Comparison of ENCODE assay signal across 20 cellular contexts in the genomic region with DNA sequence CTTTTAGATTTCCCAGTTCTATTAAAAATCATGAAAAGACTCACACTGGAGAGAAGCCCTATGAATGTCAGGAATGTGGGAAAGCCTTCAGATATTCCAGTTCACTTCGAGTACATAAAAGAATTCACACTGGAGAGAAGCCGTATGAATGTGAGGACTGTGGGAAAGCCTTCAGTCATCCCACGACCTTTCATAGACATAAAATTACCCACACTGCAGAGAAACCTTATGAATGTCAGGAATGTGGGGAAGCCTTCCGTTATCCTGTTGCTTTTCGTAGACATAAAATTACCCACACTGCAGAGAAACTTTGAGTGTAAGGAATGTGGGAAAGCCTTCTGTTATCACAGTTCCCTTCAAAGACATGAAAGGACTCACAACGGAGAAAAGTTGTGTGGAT.
"Had no signal": no experiment of that assay in that cellular context is flagged by ENCODE, and none has a peak within 500 bp of the region (broad histone marks: within the 10 kb centered on the region; RNA-seq: fewer than 3 reads in every experiment).

No MANE protein-coding gene starts in this region.

- H3K4me2 ChIP-seq: hepatocyte had no signal

- H3K4me1 ChIP-seq: parathyroid adenoma, psoas muscle, spleen, tibial artery, upper lobe of left lung, vagina had no signal

- H3K79me2 ChIP-seq: hepatocyte, parathyroid adenoma had no signal

- ATAC-seq: left colon; left ventricle myocardium superior; naive thymus-derived CD4-positive, alpha-beta T cell; psoas muscle; sciatic nerve; stimulated activated memory B cell treated with anti-CD40 and anti-IgM and Interleukin-4, amounts not matched to agents 10 μg/mL and 1 μg/mL and 100 μg/mL, for 72 hours had no signal

- H3K9ac ChIP-seq: parathyroid adenoma had no signal

- H3K27ac ChIP-seq: hepatocyte, parathyroid adenoma, psoas muscle, spleen, tibial artery, upper lobe of left lung, vagina had no signal

- H2AFZ ChIP-seq: hepatocyte, parathyroid adenoma had no signal

- DNase-seq: effector memory CD4-positive, alpha-beta T cell; foreskin melanocyte; head of caudate nucleus; left colon; left ventricle myocardium superior; naive thymus-derived CD4-positive, alpha-beta T cell; nephron progenitor cell; psoas muscle; retina; spleen; stimulated activated CD4-positive, alpha-beta T cell treated with anti-CD3 and anti-CD28 coated beads, Interleukin-15, amount 100 ng/mL, for 24 hours; stimulated activated CD4-positive, alpha-beta T cell treated with anti-CD3 and anti-CD28 coated beads, Interleukin-1b, Interleukin-23, amount 100 ng/mL, for 48 hours; stimulated activated CD4-positive, alpha-beta T cell treated with anti-CD3 and anti-CD28 coated beads, Interleukin-4, amount 100 ng/mL, for 24 hours; tibial artery; upper lobe of left lung had no signal

- H3K27me3 ChIP-seq: hepatocyte, spleen, tibial artery, upper lobe of left lung, vagina had no signal

- H3K4me3 ChIP-seq: hepatocyte, psoas muscle, spleen, tibial artery, upper lobe of left lung, vagina had no signal
